29 cellular contexts compared by ENCODE assay signal in genomic region chr11:799641-800316, GRCh38. TPM values are rescaled to one million over a fixed set of nuclear protein-coding genes. Genes with fewer than 3 reads are reported as not detected.
"Had no signal": no experiment of that assay in that cellular context is flagged by ENCODE, and none has a peak within 500 bp of the region (broad histone marks: within the 10 kb centered on the region; RNA-seq: fewer than 3 reads in every experiment).

No MANE protein-coding gene starts in this region.

- H3K9me3 ChIP-seq: breast epithelium, colonic mucosa, left lung, mucosa of descending colon, sigmoid colon, testis, vagina had no signal

- H3K27me3 ChIP-seq: breast epithelium, colonic mucosa, dorsolateral prefrontal cortex, hepatocyte, left lung, sigmoid colon, testis, vagina had no signal

- ATAC-seq: activated CD4-positive, alpha-beta T cell treated with anti-CD3 and anti-CD28 coated beads for 36 hours; activated T-helper 17 cell treated with anti-CD3 and anti-CD28 coated beads, Interleukin-2, amount 50 U/mL, for 72 hours; effector memory CD8-positive, alpha-beta T cell; esophagus mucosa; left lung; mucosa of descending colon had no signal

- H3K4me3 Mint-ChIP-seq: activated B cell treated with CpG ODN at 0.5 μM for 24 hours; activated naive CD8-positive, alpha-beta T cell treated with anti-CD3 and anti-CD28 coated beads for 36 hours; effector memory CD8-positive, alpha-beta T cell had no signal

- H3K27me3 Mint-ChIP-seq: activated B cell treated with CpG ODN at 0.5 μM for 24 hours; activated CD4-positive, alpha-beta T cell treated with anti-CD3 and anti-CD28 coated beads for 36 hours; activated naive CD8-positive, alpha-beta T cell treated with anti-CD3 and anti-CD28 coated beads for 36 hours; activated T-cell treated with anti-CD3 and anti-CD28 coated beads, Interleukin-2, amount 50 U/mL, for 24 hours; activated T-helper 17 cell treated with anti-CD3 and anti-CD28 coated beads, Interleukin-2, amount 50 U/mL, for 72 hours; effector memory CD8-positive, alpha-beta T cell had no signal

- FAIRE-seq: endothelial cell of umbilical vein had no signal

- DNase-seq: activated B cell treated with CpG ODN at 0.5 μM for 24 hours; activated CD4-positive, alpha-beta T cell treated with anti-CD3 and anti-CD28 coated beads for 36 hours; activated CD4-positive, alpha-beta T cell treated with anti-CD3 and anti-CD28 coated beads, Interleukin-2, amount 50 U/mL, for 4 hours; activated CD8-positive, alpha-beta memory T cell treated with anti-CD3 and anti-CD28 coated beads for 24 hours; activated CD8-positive, alpha-beta memory T cell treated with anti-CD3 and anti-CD28 coated beads, Interleukin-2, amount 50 U/mL, for 4 hours; activated naive CD8-positive, alpha-beta T cell treated with anti-CD3 and anti-CD28 coated beads for 36 hours; activated T-cell treated with anti-CD3 and anti-CD28 coated beads, Interleukin-2, amount 50 U/mL, for 24 hours; colonic mucosa; effector memory CD8-positive, alpha-beta T cell; foreskin melanocyte; immature natural killer cell; mucosa of descending colon; posterior cingulate gyrus; sigmoid colon; stimulated activated CD4-positive, alpha-beta T cell treated with anti-CD3 and anti-CD28 coated beads, Interleukin-2, amount 100 ng/mL, for 48 hours; stimulated activated naive CD4-positive, alpha-beta T cell; T1000; testis; trophoblast cell had no signal

- H3K4me3 ChIP-seq: breast epithelium, colonic mucosa, dorsolateral prefrontal cortex, hepatocyte, left lung, mucosa of descending colon, sigmoid colon, smooth muscle cell, testis, vagina had no signal

- H3K27ac Mint-ChIP-seq: activated B cell treated with CpG ODN at 0.5 μM for 24 hours; activated CD4-positive, alpha-beta T cell treated with anti-CD3 and anti-CD28 coated beads for 36 hours; activated naive CD8-positive, alpha-beta T cell treated with anti-CD3 and anti-CD28 coated beads for 36 hours; activated T-cell treated with anti-CD3 and anti-CD28 coated beads, Interleukin-2, amount 50 U/mL, for 24 hours; activated T-helper 17 cell treated with anti-CD3 and anti-CD28 coated beads, Interleukin-2, amount 50 U/mL, for 72 hours; effector memory CD8-positive, alpha-beta T cell; immature natural killer cell had no signal

- H3K27ac ChIP-seq: breast epithelium, colonic mucosa, hepatocyte, left lung, sigmoid colon, testis, vagina had no signal

- H2AFZ ChIP-seq: hepatocyte had no signal

- H3K36me3 ChIP-seq: breast epithelium, colonic mucosa had no signal

- H3K4me2 ChIP-seq: hepatocyte, smooth muscle cell had no signal

- H3K9me3 Mint-ChIP-seq: activated B cell treated with CpG ODN at 0.5 μM for 24 hours; activated naive CD8-positive, alpha-beta T cell treated with anti-CD3 and anti-CD28 coated beads for 36 hours; activated T-cell treated with anti-CD3 and anti-CD28 coated beads, Interleukin-2, amount 50 U/mL, for 24 hours; activated T-helper 17 cell treated with anti-CD3 and anti-CD28 coated beads, Interleukin-2, amount 50 U/mL, for 72 hours; effector memory CD8-positive, alpha-beta T cell; immature natural killer cell had no signal

RNA-seq across cellular contexts. Expression of gene CEND1, which starts 9.9 kb away (rescaled TPM):
- total RNA-seq: breast epithelium, esophagus mucosa, hepatocyte, omental fat pad, smooth muscle cell had no signal
- polyA plus RNA-seq: hepatocyte, immature natural killer cell had no signal
